In the genomic region with DNA sequence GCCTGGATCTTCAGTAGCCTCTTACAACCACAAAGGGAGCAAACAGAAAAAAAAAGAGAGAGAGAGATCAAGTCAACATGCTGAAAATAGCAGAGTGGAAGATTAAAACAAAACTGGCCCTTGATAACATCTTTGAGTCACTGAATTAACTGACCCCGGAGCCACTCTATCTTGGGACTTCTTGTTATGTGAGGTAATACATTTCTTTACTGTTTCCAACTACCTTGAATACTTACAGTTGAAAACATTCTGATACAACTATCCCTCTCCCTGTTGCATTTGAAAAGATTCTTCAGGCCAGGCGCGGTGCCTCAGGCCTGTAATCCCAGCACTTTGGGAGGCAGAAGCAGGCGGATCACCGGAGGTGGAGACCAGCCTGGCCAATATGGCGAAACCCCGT, we compare ENCODE assay signal across 15 cellular contexts.
A peak's percentile ranks its signal among the peaks of the same experiment; 100 is the strongest.
DNase-seq lines count a peak whose midpoint lies in the region; ATAC-seq and TF ChIP-seq lines count a peak whose summit lies in the region.
"Had no signal": no experiment of that assay in that cellular context is flagged by ENCODE, and none has a peak within 500 bp of the region (broad histone marks: within the 10 kb centered on the region; RNA-seq: fewer than 3 reads in every experiment).

No MANE protein-coding gene starts in this region.

- H3K18ac ChIP-seq in trophoblast cell (ENCODE audit: low read length) = no peak overlapping the region

- H2BK120ac ChIP-seq in trophoblast cell (ENCODE audit: insufficient read depth, low read length, poor library complexity) = no peak overlapping the region

- no peak overlapping the region for H3K27ac ChIP-seq in trophoblast cell (ENCODE audit: low read depth, low read length)
- H3K27ac ChIP-seq in effector memory CD4-positive, alpha-beta T cell (ENCODE audit: insufficient read depth, low read length, poor library complexity, severe bottlenecking) = no peak overlapping the region

- no peaks in the 10 kb centered on the region for H3K27me3 ChIP-seq in trophoblast cell (ENCODE audit: insufficient read depth, low read length)
- no peaks in the 10 kb centered on the region for H3K27me3 ChIP-seq in effector memory CD4-positive, alpha-beta T cell (replicated peaks; ENCODE audit: control insufficient read depth, insufficient read depth, low read length, poor library complexity, severe bottlenecking)

- DNase-seq in M059J (ENCODE audit: low read depth) (peak; percentile 12), WTC11 (ENCODE audit: low spot score) (no peak), trophoblast cell (peak; percentile 72 to 91), NCI-H2081 treated with DMSO at 0.1 percent for 48 hours (lab: John Stamatoyannopoulos, UW) (no peak)
- no peak for DNase-seq in effector memory CD4-positive, alpha-beta T cell
- DNase-seq: C1 segment of cervical spinal cord; Calu3; CD4-positive, alpha-beta memory T cell; COR-L47; DMS53; DMS79 treated with DMSO at 0.1 percent for 48 hours; GOT3; HCEC 1CT had no signal

- no peak overlapping the region for H3K4me3 Mint-ChIP-seq in WTC11
- H3K4me3 Mint-ChIP-seq: CD4-positive, alpha-beta memory T cell had no signal

- WGBS in trophoblast cell (ENCODE audit: extremely low coverage, insufficient coverage, insufficient read length) = no CpG with 5 or more reads among the region's 7 CpGs

- H3K27me3 Mint-ChIP-seq in WTC11 (ENCODE audit: low read depth) = peaks cover 3% of the 10 kb centered on the region; the same call in 1 of the 2 replicates

- H3K36me3 Mint-ChIP-seq in WTC11 = peaks cover 6% of the 10 kb centered on the region
- H3K36me3 Mint-ChIP-seq: CD4-positive, alpha-beta memory T cell had no signal

- no peak for TF ChIP-seq CTCF in WTC11 (IDR thresholded peaks at IDR 0.05)

- H3K23ac ChIP-seq in trophoblast cell (ENCODE audit: low read length) = no peak overlapping the region

- H3K9me3 ChIP-seq in trophoblast cell (ENCODE audit: insufficient read depth, low read depth, low read length) = peaks cover 4% of the 10 kb centered on the region
- H3K9me3 ChIP-seq in effector memory CD4-positive, alpha-beta T cell (ENCODE audit: control insufficient read depth, low read length) = no peaks in the 10 kb centered on the region

- H3K9ac ChIP-seq in trophoblast cell (ENCODE audit: low read length) = no peak overlapping the region

- H4K91ac ChIP-seq in trophoblast cell (ENCODE audit: low read depth, low read length) = no peak overlapping the region

- H3K4me3 ChIP-seq in trophoblast cell (ENCODE audit: low read depth, low read length) = no peak overlapping the region
- no peak overlapping the region for H3K4me3 ChIP-seq in effector memory CD4-positive, alpha-beta T cell (ENCODE audit: insufficient read depth, low read depth, low read length, poor library complexity, severe bottlenecking)
- H3K4me3 ChIP-seq: GM12878 had no signal

- peaks cover 23% of the 10 kb centered on the region for H3K9me3 Mint-ChIP-seq in WTC11

- no peak overlapping the region for H2AK5ac ChIP-seq in trophoblast cell (ENCODE audit: low read length)

- H2BK5ac ChIP-seq in trophoblast cell (ENCODE audit: low read depth, low read length, poor library complexity) = no peak overlapping the region

- no peak overlapping the region for H3K4me2 ChIP-seq in trophoblast cell (ENCODE audit: low read length)

- H4K8ac ChIP-seq in trophoblast cell (ENCODE audit: low read depth, low read length) = no peak overlapping the region

- H3K79me2 ChIP-seq in trophoblast cell (ENCODE audit: control insufficient read depth, insufficient read depth, low read length, poor library complexity) = no peaks in the 10 kb centered on the region

- no peaks in the 10 kb centered on the region for H3K79me1 ChIP-seq in trophoblast cell (ENCODE audit: low read length)

- no peak overlapping the region for H3K14ac ChIP-seq in trophoblast cell (ENCODE audit: low read length)

- no peaks in the 10 kb centered on the region for H3K4me1 ChIP-seq in trophoblast cell (ENCODE audit: control insufficient read depth in 1 of 2, insufficient read depth in 2 of 2, low read length in 2 of 2)
- no peaks in the 10 kb centered on the region for H3K4me1 ChIP-seq in effector memory CD4-positive, alpha-beta T cell (ENCODE audit: control insufficient read depth, insufficient read depth, low read length, poor library complexity, severe bottlenecking)

- H3K27ac Mint-ChIP-seq in WTC11 = 0 out of 2 replicates have a peak overlapping the region, but pooled peaks have one; percentile 13
- H3K27ac Mint-ChIP-seq: CD4-positive, alpha-beta memory T cell had no signal

- POLR2A ChIA-PET in WTC11 (lab: Charles Lee) = no interaction called here

- no peak overlapping the region for H2BK12ac ChIP-seq in trophoblast cell (ENCODE audit: low read length)

- H3K4ac ChIP-seq in trophoblast cell (ENCODE audit: low read depth, low read length) = no peak overlapping the region

- H3K4me1 Mint-ChIP-seq in WTC11 = peaks cover 15% of the 10 kb centered on the region

- H4K12ac ChIP-seq in trophoblast cell (ENCODE audit: low read depth, low read length) = no peak overlapping the region

- ATAC-seq in WTC11 (no peak), HG03378 (IDR thresholded peaks at IDR 0.05; ENCODE audit: unreplicated experiment) (no peak)
- ATAC-seq: GM12878 had no signal

- no peak overlapping the region for H2AFZ ChIP-seq in trophoblast cell (ENCODE audit: insufficient read depth, low read length, poor library complexity)

- CTCF ChIA-PET in WTC11 (lab: Charles Lee) = no interaction called here

- no peaks in the 10 kb centered on the region for H3K36me3 ChIP-seq in trophoblast cell (ENCODE audit: control insufficient read depth in 1 of 2, insufficient read depth in 2 of 2, low read length in 2 of 2)
- no peaks in the 10 kb centered on the region for H3K36me3 ChIP-seq in effector memory CD4-positive, alpha-beta T cell (ENCODE audit: control insufficient read depth, insufficient read depth, low read length)

TF ChIP-seq in WTC11, 78 proteins besides CTCF, POLR2A, EP300 and RAD21:
- no peak for TF ChIP-seq TCF7 (CRISPR knock-in tag; IDR thresholded peaks at IDR 0.05; ENCODE audit: low read depth)
- TF ChIP-seq, protein P1, sequence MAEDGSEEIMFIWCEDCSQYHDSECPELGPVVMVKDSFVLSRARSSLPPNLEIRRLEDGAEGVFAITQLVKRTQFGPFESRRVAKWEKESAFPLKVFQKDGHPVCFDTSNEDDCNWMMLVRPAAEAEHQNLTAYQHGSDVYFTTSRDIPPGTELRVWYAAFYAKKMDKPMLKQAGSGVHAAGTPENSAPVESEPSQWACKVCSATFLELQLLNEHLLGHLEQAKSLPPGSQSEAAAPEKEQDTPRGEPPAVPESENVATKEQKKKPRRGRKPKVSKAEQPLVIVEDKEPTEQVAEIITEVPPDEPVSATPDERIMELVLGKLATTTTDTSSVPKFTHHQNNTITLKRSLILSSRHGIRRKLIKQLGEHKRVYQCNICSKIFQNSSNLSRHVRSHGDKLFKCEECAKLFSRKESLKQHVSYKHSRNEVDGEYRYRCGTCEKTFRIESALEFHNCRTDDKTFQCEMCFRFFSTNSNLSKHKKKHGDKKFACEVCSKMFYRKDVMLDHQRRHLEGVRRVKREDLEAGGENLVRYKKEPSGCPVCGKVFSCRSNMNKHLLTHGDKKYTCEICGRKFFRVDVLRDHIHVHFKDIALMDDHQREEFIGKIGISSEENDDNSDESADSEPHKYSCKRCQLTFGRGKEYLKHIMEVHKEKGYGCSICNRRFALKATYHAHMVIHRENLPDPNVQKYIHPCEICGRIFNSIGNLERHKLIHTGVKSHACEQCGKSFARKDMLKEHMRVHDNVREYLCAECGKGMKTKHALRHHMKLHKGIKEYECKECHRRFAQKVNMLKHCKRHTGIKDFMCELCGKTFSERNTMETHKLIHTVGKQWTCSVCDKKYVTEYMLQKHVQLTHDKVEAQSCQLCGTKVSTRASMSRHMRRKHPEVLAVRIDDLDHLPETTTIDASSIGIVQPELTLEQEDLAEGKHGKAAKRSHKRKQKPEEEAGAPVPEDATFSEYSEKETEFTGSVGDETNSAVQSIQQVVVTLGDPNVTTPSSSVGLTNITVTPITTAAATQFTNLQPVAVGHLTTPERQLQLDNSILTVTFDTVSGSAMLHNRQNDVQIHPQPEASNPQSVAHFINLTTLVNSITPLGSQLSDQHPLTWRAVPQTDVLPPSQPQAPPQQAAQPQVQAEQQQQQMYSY (CRISPR knock-in tag; IDR thresholded peaks at IDR 0.05) = no peak
- TF ChIP-seq, protein P2, sequence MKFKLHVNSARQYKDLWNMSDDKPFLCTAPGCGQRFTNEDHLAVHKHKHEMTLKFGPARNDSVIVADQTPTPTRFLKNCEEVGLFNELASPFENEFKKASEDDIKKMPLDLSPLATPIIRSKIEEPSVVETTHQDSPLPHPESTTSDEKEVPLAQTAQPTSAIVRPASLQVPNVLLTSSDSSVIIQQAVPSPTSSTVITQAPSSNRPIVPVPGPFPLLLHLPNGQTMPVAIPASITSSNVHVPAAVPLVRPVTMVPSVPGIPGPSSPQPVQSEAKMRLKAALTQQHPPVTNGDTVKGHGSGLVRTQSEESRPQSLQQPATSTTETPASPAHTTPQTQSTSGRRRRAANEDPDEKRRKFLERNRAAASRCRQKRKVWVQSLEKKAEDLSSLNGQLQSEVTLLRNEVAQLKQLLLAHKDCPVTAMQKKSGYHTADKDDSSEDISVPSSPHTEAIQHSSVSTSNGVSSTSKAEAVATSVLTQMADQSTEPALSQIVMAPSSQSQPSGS (CRISPR knock-in tag; IDR thresholded peaks at IDR 0.05; ENCODE audit: borderline replicate concordance, low read depth) = no peak

Comparison
In these comparisons a context has a peak if more than half of its experiments do, and no peak if none do; other contexts are left out.
1. DNase-seq: peak in M059J (single experiment) and trophoblast cell (2 of 2); none in WTC11 (single experiment), NCI-H2081 treated with DMSO at 0.1 percent for 48 hours (single experiment) and effector memory CD4-positive, alpha-beta T cell (0 of 3).